17 cellular contexts compared by ENCODE assay signal in genomic region chr5:39691993-39692392, GRCh38.
A peak's percentile ranks its signal among the peaks of the same experiment; 100 is the strongest.
DNase-seq lines count a peak whose midpoint lies in the region; ATAC-seq and TF ChIP-seq lines count a peak whose summit lies in the region.
"Had no signal": no experiment of that assay in that cellular context is flagged by ENCODE, and none has a peak within 500 bp of the region (broad histone marks: within the 10 kb centered on the region; RNA-seq: fewer than 3 reads in every experiment).

No MANE protein-coding gene starts in this region.

- peaks cover 7% of the 10 kb centered on the region for H3K9me3 Mint-ChIP-seq in progenitor cell of endocrine pancreas (ENCODE audit: low read depth)

- H3K36me3 ChIP-seq in Panc1 (ENCODE audit: control insufficient read depth, insufficient read depth, low read length) (no peaks in the 10 kb centered on the region), upper lobe of right lung (no peaks in the 10 kb centered on the region)
- H3K36me3 ChIP-seq: neutrophil had no signal

- no peaks in the 10 kb centered on the region for H3K9me3 ChIP-seq in Panc1 (ENCODE audit: control insufficient read depth, insufficient read depth, low read depth, low read length)
- no peaks in the 10 kb centered on the region for H3K9me3 ChIP-seq in upper lobe of right lung

- in situ Hi-C loops in Panc1 (cut with HindIII; ENCODE audit: low pct_unique_long_range_greater_than_20kb, low sequenced_read_pairs) = no loop called here

- BruUV-seq in Panc1 (replicated peaks; lab: Mats Ljungman, UMichigan) = no TSS peak

- TF ChIP-seq CTCF in Panc1 (IDR thresholded peaks at IDR 0.05) (peak; percentile 31), epithelial cell of esophagus (IDR thresholded peaks at IDR 0.05; ENCODE audit: insufficient read depth, low read depth, low read length, missing control alignments) (peak; percentile 47), progenitor cell of endocrine pancreas (IDR thresholded peaks at IDR 0.05; ENCODE audit: unreplicated experiment) (peak; percentile 20), upper lobe of right lung (IDR thresholded peaks at IDR 0.05) (no peak)

- intact Hi-C loops in Panc1 (cut with micrococcal nuclease; ENCODE audit: unreplicated experiment) = no loop called here
- intact Hi-C loops in upper lobe of right lung (cut with DNase I) = no loop called here

- CTCF ChIA-PET in Panc1 (lab: Charles Lee) = no interaction called here

- H3K36me3 Mint-ChIP-seq in progenitor cell of endocrine pancreas (ENCODE audit: insufficient read depth) = peaks cover 2% of the 10 kb centered on the region
- H3K36me3 Mint-ChIP-seq: CD8-positive, alpha-beta memory T cell had no signal

- H3K4me3 ChIP-seq in Panc1 (ENCODE audit: low read depth in 2 of 2, low read length in 2 of 2) (no peak overlapping the region), epithelial cell of esophagus (ENCODE audit: low read length) (no peak overlapping the region), upper lobe of right lung (no peak overlapping the region)
- H3K4me3 ChIP-seq: skin epidermis had no signal

- no peak overlapping the region for H3K4me3 Mint-ChIP-seq in progenitor cell of endocrine pancreas (ENCODE audit: low read depth)
- H3K4me3 Mint-ChIP-seq: CD8-positive, alpha-beta memory T cell had no signal

- H3K27me3 Mint-ChIP-seq in progenitor cell of endocrine pancreas = no peaks in the 10 kb centered on the region

- H3K27ac ChIP-seq in Panc1 (ENCODE audit: low read length) (no peak overlapping the region), upper lobe of right lung (no peak overlapping the region)
- H3K27ac ChIP-seq: neutrophil, skin epidermis had no signal

- no peaks in the 10 kb centered on the region for H3K4me1 ChIP-seq in Panc1 (ENCODE audit: control insufficient read depth, insufficient read depth, low read length)
- H3K4me1 ChIP-seq in upper lobe of right lung = no peaks in the 10 kb centered on the region

- H3K27ac Mint-ChIP-seq in progenitor cell of endocrine pancreas = no peak overlapping the region
- H3K27ac Mint-ChIP-seq: CD8-positive, alpha-beta memory T cell had no signal

- POLR2A ChIA-PET in Panc1 (lab: Charles Lee) = no interaction called here

- H3K27me3 ChIP-seq in Panc1 (ENCODE audit: control insufficient read depth, insufficient read depth, low read length) = no peaks in the 10 kb centered on the region
- no peaks in the 10 kb centered on the region for H3K27me3 ChIP-seq in upper lobe of right lung
- H3K27me3 ChIP-seq: neutrophil had no signal

- DNase-seq in DMS53 (lab: John Stamatoyannopoulos, UW) (peak; percentile 50), DMS53 treated with DMSO at 0.1 percent for 48 hours (lab: John Stamatoyannopoulos, UW; ENCODE audit: unreplicated experiment) (no peak), Panc1 (ENCODE audit: low read depth, low spot score) (no peak), epithelial cell of esophagus (ENCODE audit: low read depth) (peak; percentile 45), progenitor cell of endocrine pancreas (ENCODE audit: low spot score, unreplicated experiment) (no peak), upper lobe of right lung (no peak), NCI-H2081 (lab: John Stamatoyannopoulos, UW) (no peak)
- DNase-seq in stimulated activated CD4-positive, alpha-beta T cell treated with anti-CD3 and anti-CD28 coated beads, Interleukin-4, amount 100 ng/mL, for 24 hours = no peak
- DNase-seq: 8988T; CD8-positive, alpha-beta memory T cell; central memory CD4-positive, alpha-beta T cell; erythroblast; mesenchymal stem cell; NCI-H1092; NCI-H510A treated with DMSO at 0.1 percent for 48 hours had no signal

- ATAC-seq in Panc1 (no peak), upper lobe of right lung (no peak)

- H3K4me1 Mint-ChIP-seq in progenitor cell of endocrine pancreas (ENCODE audit: low read depth) = peaks cover 8% of the 10 kb centered on the region
- H3K4me1 Mint-ChIP-seq: CD8-positive, alpha-beta memory T cell had no signal

Comparison
In these comparisons a context has a peak if more than half of its experiments do, and no peak if none do; other contexts are left out.
1. DNase-seq: peak in DMS53 (single experiment) and epithelial cell of esophagus (single experiment); none in DMS53 treated with DMSO at 0.1 percent for 48 hours (single experiment), Panc1 (single experiment), progenitor cell of endocrine pancreas (single experiment), stimulated activated CD4-positive, alpha-beta T cell treated with anti-CD3 and anti-CD28 coated beads, Interleukin-4, amount 100 ng/mL, for 24 hours (single experiment), upper lobe of right lung (single experiment) and NCI-H2081 (0 of 2).